8 cellular contexts compared by ENCODE assay signal in the genomic region with DNA sequence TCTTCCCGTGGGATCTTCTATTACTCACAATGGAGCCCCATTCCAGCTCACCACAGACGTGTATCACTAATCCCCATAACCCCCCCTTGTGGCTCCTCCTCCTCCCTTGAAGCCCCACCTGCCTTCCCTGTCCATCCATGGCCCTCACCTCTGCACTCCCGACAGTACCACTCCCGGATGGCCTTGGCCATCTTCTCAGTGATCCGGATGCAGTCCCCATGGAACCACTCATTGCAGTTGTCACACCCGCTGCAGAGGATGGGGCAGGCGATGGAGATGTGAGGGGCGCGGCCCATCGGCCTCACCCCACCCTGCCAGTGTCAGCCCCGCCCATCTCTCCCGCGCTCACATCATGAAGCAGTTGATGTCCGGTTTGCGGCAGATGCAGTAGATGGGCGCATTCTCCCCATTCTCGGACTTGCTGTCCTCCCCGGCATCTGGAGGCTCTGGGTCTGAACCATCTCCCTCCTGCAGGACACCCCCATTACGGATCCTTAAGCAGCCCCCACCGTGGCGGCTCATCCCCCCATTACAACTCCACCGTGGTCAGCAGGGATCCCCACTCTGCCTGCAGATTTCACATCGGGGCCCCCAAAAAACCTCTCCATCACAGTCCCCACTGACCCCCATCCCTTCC. TPM values are rescaled to one million over a fixed set of nuclear protein-coding genes. Genes with fewer than 3 reads are reported as not detected.
DNase-seq lines count a peak whose midpoint lies in the region; ATAC-seq, FAIRE-seq and TF ChIP-seq lines count a peak whose summit lies in the region.

No MANE protein-coding gene starts in this region.

- no peaks in the 10 kb centered on the region for H3K9me2 ChIP-seq in SK-N-SH

- POLR2A ChIA-PET in A549 (lab: Yijun Ruan, JAX), result no interaction called here
- POLR2A ChIA-PET in SK-N-SH (lab: Yijun Ruan, JAX), result no interaction called here

- H3K9me3 Mint-ChIP-seq in effector memory CD8-positive, alpha-beta T cell, result no peaks in the 10 kb centered on the region
- no peaks in the 10 kb centered on the region for H3K9me3 Mint-ChIP-seq in natural killer cell

- peaks cover 11 to 40% of the 10 kb centered on the region in 2 experiments for H3K36me3 ChIP-seq in SK-N-SH (replicated peaks in 1 of 2; ENCODE audit: control insufficient read depth in 1 of 2, insufficient read depth in 2 of 2, low read length in 1 of 2)

- CTCF ChIA-PET in A549 (lab: Yijun Ruan, JAX) (no interaction called here), SK-N-SH (lab: Yijun Ruan, JAX) (interaction anchor here (0.8 kb wide), 1 partner anchor 71 kb away, joined by 4 read pairs; no protein-coding TSS in a partner anchor)

- peak overlapping the region; percentile 74 to 94 for H3K27ac Mint-ChIP-seq in effector memory CD8-positive, alpha-beta T cell
- H3K27ac Mint-ChIP-seq in natural killer cell, result peak overlapping the region; percentile 93 to 96

- peaks cover 18% of the 10 kb centered on the region; the same call in 1 of the 2 replicates for H3K79me2 ChIP-seq in SK-N-SH (ENCODE audit: insufficient read depth)

- no peaks in the 10 kb centered on the region for H3K27me3 ChIP-seq in SK-N-SH (ENCODE audit: insufficient read depth)

- H3K4me1 Mint-ChIP-seq in effector memory CD8-positive, alpha-beta T cell (ENCODE audit: low read depth in 2 of 2), result peaks cover 29% of the 10 kb centered on the region in 2 donors
- peaks cover 23 to 60% of the 10 kb centered on the region in 2 donors for H3K4me1 Mint-ChIP-seq in natural killer cell

- no peak for TF ChIP-seq RAD21 in A549 (conservative IDR thresholded peaks at IDR 0.05 in 1 of 2, IDR thresholded peaks at IDR 0.05 in 1 of 2)
- no peak for TF ChIP-seq RAD21 in SK-N-SH (IDR thresholded peaks at IDR 0.05; ENCODE audit: low read length)

- peaks cover 46% of the 10 kb centered on the region for H3K36me3 Mint-ChIP-seq in effector memory CD8-positive, alpha-beta T cell (ENCODE audit: insufficient read depth)
- no peaks in the 10 kb centered on the region for H3K36me3 Mint-ChIP-seq in natural killer cell

- TF ChIP-seq EP300 in A549 (IDR thresholded peaks at IDR 0.05) (no peak), SK-N-SH (IDR thresholded peaks at IDR 0.05; ENCODE audit: borderline replicate concordance in 1 of 2, low read depth in 1 of 2, low read length in 1 of 2) (no peak)

- H3K9me3 ChIP-seq in A549, result no peaks in the 10 kb centered on the region
- H3K9me3 ChIP-seq in SK-N-SH, result no peaks in the 10 kb centered on the region

- no peak for TF ChIP-seq POLR2A in A549 (IDR thresholded peaks at IDR 0.05; ENCODE audit: low read length)

- peak overlapping the region; percentile 85 to 95 for H3K4me3 Mint-ChIP-seq in effector memory CD8-positive, alpha-beta T cell
- peak overlapping the region; percentile 96 for H3K4me3 Mint-ChIP-seq in natural killer cell

- H3K27ac ChIP-seq in A549 (peak overlapping the region; percentile 74 to 96), SK-N-SH (ENCODE audit: low read depth in 2 of 2, low read length in 1 of 2) (peak overlapping the region in 1 of 2 experiments; percentile 57; a peak in 2 of 4 replicates)

- DNase-seq in A549 (ENCODE audit: low read depth in 1 of 2, low spot score in 1 of 2), result peak in 1 of 2 experiments; percentile 37
- DNase-seq in GM18507 (ENCODE audit: extremely low spot score, insufficient read length, low read depth), result no peak
- peak; percentile 73 for DNase-seq in SK-N-SH
- DNase-seq in effector memory CD8-positive, alpha-beta T cell, result no peak
- DNase-seq in natural killer cell, result no peak
- no peak for DNase-seq in HuH-7 (ENCODE audit: low spot score)
- DNase-seq in COLO829 (ENCODE audit: low spot score), result no peak

- FAIRE-seq in A549 (lab: Jason Lieb, UNC) (no peak), GM18507 (lab: Jason Lieb, UNC) (peak; percentile 47)

- H3K4me3 ChIP-seq in A549 (peak overlapping the region; percentile 70), SK-N-SH (ENCODE audit: low read depth in 2 of 2, low read length in 1 of 2) (peak overlapping the region; percentile 95 to 97)

- peak in 1 of 2 experiments; percentile 47; a peak in 3 of 6 replicates for ATAC-seq in A549
- no peak for ATAC-seq in effector memory CD8-positive, alpha-beta T cell (replicated peaks)
- no peak for ATAC-seq in natural killer cell
- ATAC-seq in HG03045 (IDR thresholded peaks at IDR 0.05; ENCODE audit: unreplicated experiment), result no peak

- intact Hi-C loops in natural killer cell (cut with micrococcal nuclease), result loop anchor here (1.0 to 10.0 kb wide), 5 partner anchors 20 to 678 kb away; a partner anchor contains a TSS

- H3K9ac ChIP-seq in SK-N-SH, result peak overlapping the region; percentile 69

- H3F3A ChIP-seq in SK-N-SH (replicated peaks; ENCODE audit: insufficient read depth), result no peaks in the 10 kb centered on the region

- H4K20me1 ChIP-seq in SK-N-SH (ENCODE audit: insufficient read depth), result no peaks in the 10 kb centered on the region

- WGBS in A549 (ENCODE audit: missing lambda C conversion rate), result 6% methylated on average over 15 of the region's 23 CpGs
- WGBS in SK-N-SH (ENCODE audit: low lambda C conversion rate), result 5% methylated on average over 22 of the region's 23 CpGs

- H3K4me2 ChIP-seq in A549 (peak overlapping the region; percentile 90), SK-N-SH (peak overlapping the region; percentile 87)

- H3K27me3 Mint-ChIP-seq in effector memory CD8-positive, alpha-beta T cell, result no peaks in the 10 kb centered on the region
- H3K27me3 Mint-ChIP-seq in natural killer cell (ENCODE audit: low read depth in 2 of 2), result no peaks in the 10 kb centered on the region

- H3K4me1 ChIP-seq in A549 (peaks cover 11% of the 10 kb centered on the region), SK-N-SH (ENCODE audit: control insufficient read depth in 1 of 2, insufficient read depth in 2 of 2, low read depth in 1 of 2, low read length in 1 of 2) (peaks cover 0 to 18% of the 10 kb centered on the region in 2 experiments; a peak in 1 of 4 replicates)

- TF ChIP-seq CTCF in A549 (IDR thresholded peaks at IDR 0.05), result no peak
- TF ChIP-seq CTCF in SK-N-SH (IDR thresholded peaks at IDR 0.05), result no peak
- TF ChIP-seq CTCF in natural killer cell (IDR thresholded peaks at IDR 0.05), result no peak

- H2AFZ ChIP-seq in SK-N-SH (ENCODE audit: low read depth), result no peak overlapping the region

TF ChIP-seq in A549, 52 proteins besides CTCF, POLR2A, EP300 and RAD21 (continues in another document):
- no peak for TF ChIP-seq FOSB (CRISPR knock-in tag; IDR thresholded peaks at IDR 0.05)
- TF ChIP-seq MAFK (IDR thresholded peaks at IDR 0.05; ENCODE audit: partially characterized antibody), result no peak
- TF ChIP-seq, protein P1, sequence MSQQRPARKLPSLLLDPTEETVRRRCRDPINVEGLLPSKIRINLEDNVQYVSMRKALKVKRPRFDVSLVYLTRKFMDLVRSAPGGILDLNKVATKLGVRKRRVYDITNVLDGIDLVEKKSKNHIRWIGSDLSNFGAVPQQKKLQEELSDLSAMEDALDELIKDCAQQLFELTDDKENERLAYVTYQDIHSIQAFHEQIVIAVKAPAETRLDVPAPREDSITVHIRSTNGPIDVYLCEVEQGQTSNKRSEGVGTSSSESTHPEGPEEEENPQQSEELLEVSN (IDR thresholded peaks at IDR 0.05; ENCODE audit: borderline replicate concordance, low read depth), result no peak

TF ChIP-seq in SK-N-SH, 30 proteins besides CTCF, POLR2A, EP300 and RAD21:
- TF ChIP-seq GATA2 (CRISPR knock-in tag; IDR thresholded peaks at IDR 0.05), result no peak
- peak; percentile 38; the same call in 1 of the 2 replicates for TF ChIP-seq YY1 (IDR thresholded peaks at IDR 0.05; ENCODE audit: low read depth)
- TF ChIP-seq GABPA (IDR thresholded peaks at IDR 0.05; ENCODE audit: low read depth), result peak; percentile 62
- no peak for TF ChIP-seq FOXM1 (IDR thresholded peaks at IDR 0.05; ENCODE audit: low read depth)
- no peak for TF ChIP-seq TCF12 (IDR thresholded peaks at IDR 0.05)
- TF ChIP-seq NFIC (IDR thresholded peaks at IDR 0.05; ENCODE audit: borderline replicate concordance), result no peak

RNA-seq across cellular contexts. Expression of a gene that starts 1.0 kb away (rescaled TPM):
- polyA plus RNA-seq in A549 (2011; rRNA removed) (19.1 and 21.2 TPM in 2 replicates), A549 (2017; fragmentation: RNase III; extraction: RNeasy Plus Mini Kit Qiagen cat#74134 plus additional on column Dnase treatment) (51.2 to 57.4 TPM (median 54.3 TPM) in 3 replicates), SK-N-SH (2012; rRNA removed) (119 and 128 TPM in 2 replicates)
- 72.5 and 73.3 TPM in 2 replicates for polyA plus RNA-seq in A549 (2012; cell fraction: cytosol; rRNA removed)
- 287 and 335 TPM in 2 replicates for polyA plus RNA-seq in A549 (2012; cell fraction: nucleus; rRNA removed)
- 18.0 and 19.1 TPM in 2 replicates for polyA minus RNA-seq in A549 (2011; rRNA and poly(A)+ RNA removed)
- 30.4 and 49.9 TPM in 2 replicates for polyA plus RNA-seq in SK-N-SH (2012; cell fraction: cytosol; rRNA removed)
- polyA plus RNA-seq in SK-N-SH (2012; cell fraction: nucleus; rRNA removed), result 537 and 601 TPM in 2 replicates
- total RNA-seq in natural killer cell, result 100 to 1,000 TPM; 146 to 173 (median 153) TPM

RNA-seq across cellular contexts. Expression of a gene that starts 5.2 kb away (rescaled TPM):
- polyA plus RNA-seq in A549 (2011; rRNA removed), result 27.9 and 28.6 TPM in 2 replicates
- polyA plus RNA-seq in A549 (2012; cell fraction: cytosol; rRNA removed), result 33.3 and 35.1 TPM in 2 replicates
- polyA plus RNA-seq in A549 (2012; cell fraction: nucleus; rRNA removed), result 99.0 and 119 TPM in 2 replicates
- polyA plus RNA-seq in A549 (2017; fragmentation: RNase III; extraction: RNeasy Plus Mini Kit Qiagen cat#74134 plus additional on column Dnase treatment), result 26.7 to 28.6 TPM (median 28.0 TPM) in 3 replicates
- polyA minus RNA-seq in A549 (2011; rRNA and poly(A)+ RNA removed), result 28.9 and 34.9 TPM in 2 replicates
- 70.6 and 72.3 TPM in 2 replicates for polyA plus RNA-seq in SK-N-SH (2012; rRNA removed)
- 28.8 and 38.1 TPM in 2 replicates for polyA plus RNA-seq in SK-N-SH (2012; cell fraction: cytosol; rRNA removed)
- polyA plus RNA-seq in SK-N-SH (2012; cell fraction: nucleus; rRNA removed), result 297 and 314 TPM in 2 replicates
- total RNA-seq in natural killer cell, result 100 to 1,000 TPM; 106 to 113 (median 111) TPM

RNA-seq across cellular contexts. Expression of a gene that starts 20.2 kb away (rescaled TPM):
- polyA plus RNA-seq in A549 (2011; rRNA removed) (0.38 and 0.66 TPM in 2 replicates), A549 (2017; fragmentation: RNase III; extraction: RNeasy Plus Mini Kit Qiagen cat#74134 plus additional on column Dnase treatment) (0.45 to 0.55 TPM (median 0.54 TPM) in 3 replicates), SK-N-SH (2012; rRNA removed) (1.6 TPM in 2 replicates)
- polyA plus RNA-seq in A549 (2012; cell fraction: cytosol; rRNA removed), result 0.18 and 0.21 TPM in 2 replicates
- polyA plus RNA-seq in A549 (2012; cell fraction: nucleus; rRNA removed), result 0.05 and 0.06 TPM in 2 replicates
- polyA minus RNA-seq in A549 (2011; rRNA and poly(A)+ RNA removed), result 0.12 and 0.19 TPM in 2 replicates
- 1.6 and 2.1 TPM in 2 replicates for polyA plus RNA-seq in SK-N-SH (2012; cell fraction: cytosol; rRNA removed)
- polyA plus RNA-seq in SK-N-SH (2012; cell fraction: nucleus; rRNA removed), result 0.94 and 1.2 TPM in 2 replicates
- total RNA-seq in natural killer cell, result under 1 TPM; 0.20 to 0.24 (median 0.20) TPM
